Comparison of ENCODE assay signal across 8 cellular contexts in the genomic region with DNA sequence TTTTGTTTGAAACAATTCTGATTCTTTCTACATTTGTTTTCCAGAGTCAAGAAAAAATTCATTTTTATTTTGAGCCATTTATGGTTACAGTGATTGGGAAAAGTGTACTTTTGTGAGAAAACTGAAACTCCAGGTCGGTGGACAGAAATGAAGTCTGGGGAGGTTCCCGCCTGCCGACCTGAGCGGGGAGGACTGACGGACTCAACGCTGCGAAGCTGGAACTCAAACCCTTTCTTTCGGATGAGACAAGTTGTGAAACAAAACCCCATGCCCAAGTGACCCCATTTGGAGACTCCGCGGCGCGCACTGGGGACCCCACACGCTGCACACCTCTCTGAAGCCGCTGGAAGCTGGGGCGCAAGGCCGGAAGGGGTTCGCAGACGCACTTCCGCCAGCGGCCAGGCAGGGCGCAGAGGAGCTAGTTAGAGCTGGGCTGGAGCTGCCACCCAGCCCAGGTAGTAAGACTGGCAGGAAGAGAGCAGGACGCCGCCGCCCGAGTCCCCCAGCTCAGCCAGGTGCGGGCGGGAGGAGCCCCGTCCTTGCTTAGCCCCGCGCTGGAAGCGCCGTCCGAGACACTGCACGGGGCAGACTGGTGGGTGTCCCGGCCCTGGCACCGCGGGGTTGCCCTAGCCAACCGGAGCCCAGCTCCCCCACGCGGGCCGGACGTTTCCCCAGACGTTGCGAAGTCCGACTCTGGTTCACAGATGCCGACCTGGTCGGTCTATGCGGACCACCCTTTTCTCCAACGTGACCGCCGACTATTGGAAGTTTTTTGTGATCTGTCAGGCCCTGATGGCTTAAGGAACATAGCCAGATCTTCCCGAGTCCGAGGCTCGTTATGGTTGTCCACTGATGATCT.
DNase-seq lines count a peak whose midpoint lies in the region; ATAC-seq lines count a peak whose summit lies in the region.

No MANE protein-coding gene starts in this region.

- DNase-seq in AG08396 (ENCODE audit: low spot score) (peak; percentile 90), NCI-H2227 (lab: John Stamatoyannopoulos, UW; ENCODE audit: unreplicated experiment) (peak; percentile 89), cerebellar cortex (ENCODE audit: low spot score) (peak; percentile 90), kidney glomerular epithelial cell (lab: John Stamatoyannopoulos, UW) (peak; percentile 50)
- peak; percentile 89 for DNase-seq in stimulated activated CD4-positive, alpha-beta T cell treated with anti-CD3 and anti-CD28 coated beads, Interleukin-15, amount 100 ng/mL, for 24 hours

- ATAC-seq in GM18870 (IDR thresholded peaks at IDR 0.05; ENCODE audit: unreplicated experiment) (peak; percentile 75), HG03135 (IDR thresholded peaks at IDR 0.05; ENCODE audit: unreplicated experiment) (peak; percentile 98)
- ATAC-seq in activated CD4-positive, CD25-positive, alpha-beta regulatory T cell treated with anti-CD3 and anti-CD28 coated beads, Interleukin-2, amount 50 U/mL, for 24 hours: peak; percentile 100

Comparison
In these comparisons a context has a peak if more than half of its experiments do, and no peak if none do; other contexts are left out.
1. Peak in every context shown above with its lines: DNase-seq and ATAC-seq.